10 cellular contexts compared by ENCODE assay signal in the genomic region with DNA sequence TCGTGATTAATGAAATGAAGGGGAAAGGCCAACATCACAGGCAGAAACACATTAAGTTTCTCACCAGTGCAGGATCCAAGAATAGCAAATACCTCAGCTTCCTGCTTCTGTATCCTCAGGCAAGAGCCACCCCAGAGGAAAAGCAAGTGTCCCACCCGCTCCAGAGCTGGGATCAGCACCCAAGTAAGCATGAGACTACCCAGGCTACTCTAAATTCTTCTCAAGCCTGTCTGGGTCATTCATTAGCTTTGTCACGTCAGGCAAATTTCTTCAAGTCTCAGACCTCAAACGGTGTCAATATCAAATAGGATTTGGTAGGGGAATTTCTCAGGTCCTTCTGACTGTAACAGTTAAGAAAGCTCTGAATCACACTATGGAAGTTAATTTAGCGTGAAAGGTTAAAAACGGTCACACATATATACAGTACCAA. TPM values are rescaled to one million over a fixed set of nuclear protein-coding genes. Genes with fewer than 3 reads are reported as not detected.
DNase-seq lines count a peak whose midpoint lies in the region; ATAC-seq, FAIRE-seq and TF ChIP-seq lines count a peak whose summit lies in the region.
"Had no signal": no experiment of that assay in that cellular context is flagged by ENCODE, and none has a peak within 500 bp of the region (broad histone marks: within the 10 kb centered on the region; RNA-seq: fewer than 3 reads in every experiment).

No MANE protein-coding gene starts in this region.

- POLR2A ChIA-PET in HEK293T (lab: Yijun Ruan, JAX), result interaction anchor here (0.9 kb wide), 1 partner anchor 10 kb away, joined by 4 read pairs; no protein-coding TSS in a partner anchor

- DNase-seq in NCI-H460 (ENCODE audit: extremely low read depth, low read depth) (peak; percentile 80), left cardiac atrium (no peak), HEK293T (ENCODE audit: extremely low spot score) (no peak), GM19239 (ENCODE audit: insufficient read length, low spot score) (no peak), NK-92 (lab: John Stamatoyannopoulos, UW; ENCODE audit: unreplicated experiment) (no peak)
- DNase-seq: CD4-positive, CD25-positive, alpha-beta regulatory T cell; NCI-H526 treated with DMSO at 0.1 percent for 48 hours had no signal

- H3K9me3 ChIP-seq in BLaER1, result peaks cover 55% of the 10 kb centered on the region

- H4K20me1 ChIP-seq in BLaER1, result peaks cover 15% of the 10 kb centered on the region; the same call in 1 of the 2 replicates

- peaks cover 92% of the 10 kb centered on the region for H3K36me3 ChIP-seq in BLaER1

- no peaks in the 10 kb centered on the region for H3K27me3 ChIP-seq in BLaER1

- no peak overlapping the region for H3K9ac ChIP-seq in BLaER1

- intact Hi-C loops in left cardiac atrium (cut with DNase I), result no loop called here

- H3K4me2 ChIP-seq in BLaER1, result peak overlapping the region; percentile 36; the same call in 1 of the 2 replicates

- no peak overlapping the region for H3K4me3 ChIP-seq in BLaER1

- no peak overlapping the region for H3K27ac ChIP-seq in BLaER1

- CTCF ChIA-PET in HEK293T (lab: Yijun Ruan, JAX), result no interaction called here

- peaks cover 38% of the 10 kb centered on the region for H3K4me1 ChIP-seq in BLaER1

- peak; percentile 82 for ATAC-seq in GM21423 (IDR thresholded peaks at IDR 0.05; ENCODE audit: unreplicated experiment)
- ATAC-seq in left cardiac atrium, result peak; percentile 39 to 77
- ATAC-seq in HG02571 (IDR thresholded peaks at IDR 0.05; ENCODE audit: unreplicated experiment), result no peak

- no peak for FAIRE-seq in GM19239 (lab: Jason Lieb, UNC)

TF ChIP-seq in HEK293T, 16 proteins besides CTCF, POLR2A, EP300 and RAD21:
- TF ChIP-seq FOXM1 (IDR thresholded peaks at IDR 0.05; ENCODE audit: borderline replicate concordance), result no peak
- TF ChIP-seq, protein P1, sequence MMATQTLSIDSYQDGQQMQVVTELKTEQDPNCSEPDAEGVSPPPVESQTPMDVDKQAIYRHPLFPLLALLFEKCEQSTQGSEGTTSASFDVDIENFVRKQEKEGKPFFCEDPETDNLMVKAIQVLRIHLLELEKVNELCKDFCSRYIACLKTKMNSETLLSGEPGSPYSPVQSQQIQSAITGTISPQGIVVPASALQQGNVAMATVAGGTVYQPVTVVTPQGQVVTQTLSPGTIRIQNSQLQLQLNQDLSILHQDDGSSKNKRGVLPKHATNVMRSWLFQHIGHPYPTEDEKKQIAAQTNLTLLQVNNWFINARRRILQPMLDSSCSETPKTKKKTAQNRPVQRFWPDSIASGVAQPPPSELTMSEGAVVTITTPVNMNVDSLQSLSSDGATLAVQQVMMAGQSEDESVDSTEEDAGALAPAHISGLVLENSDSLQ (IDR thresholded peaks at IDR 0.05), result no peak
- TF ChIP-seq NFRKB (IDR thresholded peaks at IDR 0.05), result no peak
- TF ChIP-seq FOXK2 (IDR thresholded peaks at IDR 0.05), result no peak
- TF ChIP-seq BHLHE40 (IDR thresholded peaks at IDR 0.05; ENCODE audit: borderline replicate concordance), result no peak
- no peak for TF ChIP-seq ARNT (IDR thresholded peaks at IDR 0.05)
- TF ChIP-seq FOXA1 (IDR thresholded peaks at IDR 0.05), result no peak
TF ChIP-seq in HEK293T: peak in this region for 0.

RNA-seq across cellular contexts. Expression of gene GNA12, which starts 59.0 kb away (rescaled TPM):
- 10.8 and 18.3 TPM in 2 replicates for total RNA-seq in NCI-H460 (2014; rRNA removed; shearing (Covaris generic))
- polyA plus RNA-seq in NCI-H460 (2014; cell fraction: nucleus; rRNA removed), result 8.3 and 12.8 TPM in 2 replicates
- 10 to 100 TPM; 47.4 to 52.2 TPM for total RNA-seq in left cardiac atrium
